Comparison of ENCODE assay signal across 14 cellular contexts in the genomic region with DNA sequence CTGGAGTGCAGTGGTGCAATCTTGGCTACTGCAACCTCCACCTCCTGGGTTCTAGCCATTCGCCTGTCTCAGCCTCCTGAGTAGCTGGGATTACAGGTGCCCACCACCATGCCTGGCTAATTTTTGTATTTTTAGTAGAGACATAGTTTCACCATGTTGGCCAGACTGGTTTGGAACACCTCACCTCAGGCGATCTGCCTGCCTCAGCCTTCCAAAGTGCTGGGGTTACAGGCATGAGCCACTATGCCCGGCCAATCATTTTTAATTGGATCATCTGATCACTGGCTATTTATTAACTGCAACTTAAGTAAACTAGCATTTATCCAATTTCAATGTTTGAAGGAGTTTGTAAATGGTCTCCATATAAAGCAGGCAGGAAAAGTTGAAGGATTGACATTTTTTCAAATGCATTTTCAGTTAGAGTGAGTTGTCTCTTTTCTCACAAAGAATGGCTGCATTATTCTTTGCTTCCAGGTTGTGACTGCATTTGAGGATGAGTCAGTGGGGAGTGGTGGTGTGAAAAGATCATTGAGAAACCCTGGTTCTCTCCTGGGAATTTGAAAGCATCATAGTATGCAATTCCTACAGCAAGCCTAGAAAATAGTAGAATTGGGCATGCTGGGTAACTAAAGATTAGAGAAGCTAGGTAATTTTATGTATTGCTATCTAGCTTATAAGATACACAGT.
DNase-seq lines count a peak whose midpoint lies in the region; ATAC-seq, FAIRE-seq and TF ChIP-seq lines count a peak whose summit lies in the region.
"Had no signal": no experiment of that assay in that cellular context is flagged by ENCODE, and none has a peak within 500 bp of the region (broad histone marks: within the 10 kb centered on the region; RNA-seq: fewer than 3 reads in every experiment).

No MANE protein-coding gene starts in this region.

- peak; percentile 23 for DNase-seq in AG04450 (ENCODE audit: low read depth, low spot score)
- peak; percentile 89 for DNase-seq in HT1080 (ENCODE audit: low read depth)
- peak; percentile 61 for DNase-seq in brain pericyte (ENCODE audit: low read depth, low spot score)
- DNase-seq in keratinocyte (ENCODE audit: low read depth, low spot score): no peak
- no peak for DNase-seq in HTR-8/SVneo (ENCODE audit: insufficient read length, low spot score)
- DNase-seq in activated naive CD8-positive, alpha-beta T cell treated with anti-CD3 and anti-CD28 coated beads for 36 hours: no peak
- no peak for DNase-seq in NCI-H2029 (lab: John Stamatoyannopoulos, UW)
- DNase-seq: activated CD4-positive, alpha-beta T cell treated with anti-CD3 and anti-CD28 coated beads, Interleukin-2, amount 50 U/mL, for 48 hours; activated naive CD8-positive, alpha-beta T cell treated with anti-CD3 and anti-CD28 coated beads, Interleukin-2, amount 10 ng/mL, durations not matched to agents 7 days and 5 days; CD4-positive, CD25-positive, alpha-beta regulatory T cell; NCI-H345; transverse colon had no signal

- H3K9ac ChIP-seq in keratinocyte (ENCODE audit: control insufficient read depth, extremely low read depth, insufficient read depth, low read length): peak overlapping the region; percentile 22

- H3K9me3 ChIP-seq in AG04450 (ENCODE audit: control insufficient read depth, insufficient read depth, low read length) (no peaks in the 10 kb centered on the region), keratinocyte (ENCODE audit: control insufficient read depth, low read depth, low read length) (no peaks in the 10 kb centered on the region)
- H3K9me3 ChIP-seq: transverse colon had no signal

- no peaks in the 10 kb centered on the region for H3K36me3 ChIP-seq in keratinocyte (ENCODE audit: control insufficient read depth in 2 of 2, extremely low read depth in 1 of 2, insufficient read depth in 2 of 2, low read length in 2 of 2)
- H3K36me3 ChIP-seq: transverse colon had no signal

- peak overlapping the region; percentile 9 for H3K4me2 ChIP-seq in keratinocyte (ENCODE audit: control insufficient read depth, extremely low read depth, insufficient read depth, low read depth, low read length)

- H3K9me3 Mint-ChIP-seq in activated naive CD8-positive, alpha-beta T cell treated with anti-CD3 and anti-CD28 coated beads for 36 hours: no peaks in the 10 kb centered on the region
- H3K9me3 Mint-ChIP-seq: activated naive CD8-positive, alpha-beta T cell treated with anti-CD3 and anti-CD28 coated beads, Interleukin-2, amount 10 ng/mL, durations not matched to agents 7 days and 5 days had no signal

- POLR2A ChIA-PET in AG04450 (lab: Yijun Ruan, JAX): no interaction called here

- dilution Hi-C loops in keratinocyte (cut with MboI; ENCODE audit: extremely low pct_ligation_motif_present, low sequenced_read_pairs): no loop called here

- H3K9me1 ChIP-seq in keratinocyte (ENCODE audit: control insufficient read depth, extremely low read depth, insufficient read depth, low read length): no peaks in the 10 kb centered on the region

- no peak overlapping the region for H3K4me3 Mint-ChIP-seq in activated naive CD8-positive, alpha-beta T cell treated with anti-CD3 and anti-CD28 coated beads for 36 hours
- H3K4me3 Mint-ChIP-seq: activated naive CD8-positive, alpha-beta T cell treated with anti-CD3 and anti-CD28 coated beads, Interleukin-2, amount 10 ng/mL, durations not matched to agents 7 days and 5 days; CD4-positive, CD25-positive, alpha-beta regulatory T cell had no signal

- H3K27ac Mint-ChIP-seq in activated naive CD8-positive, alpha-beta T cell treated with anti-CD3 and anti-CD28 coated beads for 36 hours: no peak overlapping the region
- H3K27ac Mint-ChIP-seq: activated naive CD8-positive, alpha-beta T cell treated with anti-CD3 and anti-CD28 coated beads, Interleukin-2, amount 10 ng/mL, durations not matched to agents 7 days and 5 days; CD4-positive, CD25-positive, alpha-beta regulatory T cell had no signal

- peak overlapping the region; percentile 45 for H2AFZ ChIP-seq in keratinocyte (ENCODE audit: control insufficient read depth, low read length)

- no peak overlapping the region for H3K27ac ChIP-seq in AG04450 (ENCODE audit: low read depth, low read length)
- H3K27ac ChIP-seq in keratinocyte (ENCODE audit: control insufficient read depth, insufficient read depth, low read length): peak overlapping the region; percentile 73
- H3K27ac ChIP-seq: transverse colon had no signal

- FAIRE-seq in keratinocyte (lab: Jason Lieb, UNC) (peak; percentile 90), HTR-8/SVneo (lab: Jason Lieb, UNC) (no peak)
- FAIRE-seq: GM19239 had no signal

- no peaks in the 10 kb centered on the region for H4K20me1 ChIP-seq in keratinocyte (ENCODE audit: control insufficient read depth, extremely low read depth, insufficient read depth, low read length)

- H3K27me3 ChIP-seq in AG04450 (ENCODE audit: control insufficient read depth, insufficient read depth, low read length): no peaks in the 10 kb centered on the region
- no peaks in the 10 kb centered on the region for H3K27me3 ChIP-seq in keratinocyte (ENCODE audit: control insufficient read depth, extremely low read depth, insufficient read depth, low read length)
- H3K27me3 ChIP-seq: transverse colon had no signal

- CTCF ChIA-PET in AG04450 (lab: Charles Lee): interaction anchor here (0.6 kb wide), 1 partner anchor 877 kb away, joined by 3 read pairs; no protein-coding TSS in a partner anchor

- no peaks in the 10 kb centered on the region for H3K79me2 ChIP-seq in keratinocyte (ENCODE audit: control insufficient read depth, insufficient read depth, low read length)

- no peak for ATAC-seq in GM21423 (IDR thresholded peaks at IDR 0.05; ENCODE audit: unreplicated experiment)

- no peaks in the 10 kb centered on the region for H3K36me3 Mint-ChIP-seq in activated naive CD8-positive, alpha-beta T cell treated with anti-CD3 and anti-CD28 coated beads for 36 hours
- H3K36me3 Mint-ChIP-seq: activated naive CD8-positive, alpha-beta T cell treated with anti-CD3 and anti-CD28 coated beads, Interleukin-2, amount 10 ng/mL, durations not matched to agents 7 days and 5 days; CD4-positive, CD25-positive, alpha-beta regulatory T cell had no signal

- H3K27me3 Mint-ChIP-seq in activated naive CD8-positive, alpha-beta T cell treated with anti-CD3 and anti-CD28 coated beads for 36 hours: no peaks in the 10 kb centered on the region
- H3K27me3 Mint-ChIP-seq: activated naive CD8-positive, alpha-beta T cell treated with anti-CD3 and anti-CD28 coated beads, Interleukin-2, amount 10 ng/mL, durations not matched to agents 7 days and 5 days; CD4-positive, CD25-positive, alpha-beta regulatory T cell had no signal

- peaks cover 24% of the 10 kb centered on the region for H3K4me1 ChIP-seq in keratinocyte (ENCODE audit: control insufficient read depth, extremely low read depth, insufficient read depth, low read length)

- H3K4me1 Mint-ChIP-seq in activated naive CD8-positive, alpha-beta T cell treated with anti-CD3 and anti-CD28 coated beads for 36 hours: no peaks in the 10 kb centered on the region
- H3K4me1 Mint-ChIP-seq: activated naive CD8-positive, alpha-beta T cell treated with anti-CD3 and anti-CD28 coated beads, Interleukin-2, amount 10 ng/mL, durations not matched to agents 7 days and 5 days; CD4-positive, CD25-positive, alpha-beta regulatory T cell had no signal

- TF ChIP-seq CTCF in AG04450 (IDR thresholded peaks at IDR 0.05; ENCODE audit: low read depth, low read length) (no peak), keratinocyte (optimal IDR thresholded peaks at IDR 0.05 in 1 of 3, IDR thresholded peaks at IDR 0.05 in 1 of 3, conservative IDR thresholded peaks at IDR 0.05 in 1 of 3; ENCODE audit: extremely low read depth in 1 of 3, insufficient read depth in 2 of 3, low read length in 3 of 3) (no peak)

- H3K4me3 ChIP-seq in AG04450 (ENCODE audit: low read depth, low read length): no peak overlapping the region
- no peak overlapping the region for H3K4me3 ChIP-seq in keratinocyte (ENCODE audit: control insufficient read depth in 2 of 3, extremely low read depth in 1 of 3, insufficient read depth in 2 of 3, low read depth in 1 of 3, low read length in 3 of 3)
- H3K4me3 ChIP-seq: transverse colon had no signal

Comparison
In these comparisons a context has a peak if more than half of its experiments do, and no peak if none do; other contexts are left out.
1. DNase-seq: peak in AG04450 (single experiment), HT1080 (single experiment) and brain pericyte (single experiment); none in keratinocyte (single experiment), HTR-8/SVneo (single experiment), activated naive CD8-positive, alpha-beta T cell treated with anti-CD3 and anti-CD28 coated beads for 36 hours (single experiment) and NCI-H2029 (single experiment).